In the genomic region with DNA sequence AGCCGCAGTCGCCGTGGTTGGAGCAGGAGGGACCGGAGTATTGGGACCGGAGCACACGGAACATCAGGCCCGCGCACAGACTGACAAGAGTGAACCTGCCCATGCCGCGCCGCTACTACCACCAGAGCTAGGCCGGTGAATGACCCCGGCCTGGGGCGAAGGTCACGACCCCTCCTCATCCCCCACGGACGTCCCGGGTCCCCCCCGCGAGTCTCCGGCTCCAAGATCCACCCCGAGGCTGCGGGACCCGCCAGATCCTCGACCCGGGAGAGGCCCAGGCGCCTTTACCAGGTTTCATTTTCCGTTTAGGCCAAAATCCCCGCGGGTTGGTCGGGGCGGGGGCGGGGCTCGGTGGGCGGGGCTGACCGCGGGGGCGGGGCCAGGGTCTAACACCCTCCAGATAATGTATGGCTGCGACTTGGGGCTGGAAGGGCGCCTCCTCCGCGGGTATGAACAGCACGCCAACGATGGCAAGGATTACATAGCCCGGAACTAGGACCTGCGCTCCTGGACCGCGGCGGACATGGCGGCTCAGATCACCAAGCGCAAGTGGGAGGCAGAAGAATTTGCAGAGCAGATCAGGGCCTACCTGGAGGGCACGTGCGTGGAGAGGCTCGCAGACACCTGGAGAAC, we compare ENCODE assay signal across 7 cellular contexts. TPM values are rescaled to one million over a fixed set of nuclear protein-coding genes. Genes with fewer than 3 reads are reported as not detected.
DNase-seq lines count a peak whose midpoint lies in the region; ATAC-seq and TF ChIP-seq lines count a peak whose summit lies in the region.

No MANE protein-coding gene starts in this region.

- DNase-seq in GM19240 (ENCODE audit: insufficient read length, low spot score) (peak; percentile 74), IMR-90 (peak; percentile 73), left kidney (ENCODE audit: low read depth, low spot score) (peak; percentile 89), NCI-H2081 (lab: John Stamatoyannopoulos, UW) (no peak)
- DNase-seq in central memory CD4-positive, alpha-beta T cell, result peak; percentile 80
- DNase-seq in stimulated activated CD4-positive, alpha-beta T cell treated with anti-CD3 and anti-CD28 coated beads, TNF-alpha, amount 100 ng/mL, for 1 hour (ENCODE audit: low read depth in 3 of 3, low spot score in 1 of 3), result peak; percentile 59 to 79 (median 71)

- dilution Hi-C loops in IMR-90 (cut with HindIII; ENCODE audit: low sequenced_read_pairs, unreplicated experiment), result no loop called here

- BruUV-seq in IMR-90 (replicated peaks; lab: Mats Ljungman, UMichigan), result no TSS peak

- H3K56ac ChIP-seq in IMR-90 (ENCODE audit: extremely low read depth, insufficient read depth, low read length), result peak overlapping the region; percentile 66

- peak overlapping the region; percentile 86 to 97 for H4K8ac ChIP-seq in IMR-90 (ENCODE audit: low read depth in 2 of 2, low read length in 2 of 2)

- peak overlapping the region; percentile 96 for H4K5ac ChIP-seq in IMR-90 (ENCODE audit: low read depth, low read length)

- no peak for TF ChIP-seq CTCF in IMR-90 (conservative IDR thresholded peaks at IDR 0.05; ENCODE audit: low read depth, low read length)

- no peak overlapping the region for H2BK20ac ChIP-seq in IMR-90 (ENCODE audit: low read depth, low read length)

- peak overlapping the region; percentile 58; the same call in 1 of the 2 replicates for H2AK5ac ChIP-seq in IMR-90 (ENCODE audit: low read depth, low read length)

- peak overlapping the region; percentile 49 for H2BK120ac ChIP-seq in IMR-90 (ENCODE audit: low read depth, low read length)

- H2AK9ac ChIP-seq in IMR-90 (replicated peaks; ENCODE audit: low read depth, low read length, poor library complexity), result peak overlapping the region; percentile 87

- no peaks in the 10 kb centered on the region for H3K36me3 ChIP-seq in IMR-90 (ENCODE audit: control insufficient read depth, insufficient read depth, low read length)

- peak; percentile 93 for ATAC-seq in IMR-90 (ENCODE audit: low read depth)
- peak; percentile 81 to 93 for ATAC-seq in activated CD4-positive, CD25-positive, alpha-beta regulatory T cell treated with anti-CD3 and anti-CD28 coated beads, Interleukin-2, amount 50 U/mL, for 24 hours

- peak overlapping the region; percentile 91 for H3K4me2 ChIP-seq in IMR-90 (ENCODE audit: low read depth, low read length)

- POLR2A ChIA-PET in IMR-90 (lab: Charles Lee; ENCODE audit: unreplicated experiment), result no interaction called here

- H3K23ac ChIP-seq in IMR-90 (ENCODE audit: low read depth, low read length), result peak overlapping the region; percentile 95

- CTCF ChIA-PET in IMR-90 (lab: Yijun Ruan, JAX), result no interaction called here

- peak overlapping the region; percentile 72 for H2BK5ac ChIP-seq in IMR-90 (ENCODE audit: low read depth, low read length, poor library complexity, severe bottlenecking)

- H3K27me3 ChIP-seq in IMR-90 (ENCODE audit: control insufficient read depth, insufficient read depth, low read length), result no peaks in the 10 kb centered on the region

- H4K91ac ChIP-seq in IMR-90 (ENCODE audit: insufficient read depth, low read depth, low read length), result peak overlapping the region; percentile 89

- H3K18ac ChIP-seq in IMR-90 (ENCODE audit: low read depth, low read length), result peak overlapping the region; percentile 78

- H3K4me3 ChIP-seq in IMR-90 (ENCODE audit: insufficient read depth, low read depth, low read length), result peak overlapping the region; percentile 89

- H3K4ac ChIP-seq in IMR-90 (ENCODE audit: low read depth, low read length), result peak overlapping the region; percentile 93

- H3K27ac ChIP-seq in IMR-90 (ENCODE audit: insufficient read depth, low read length), result peak overlapping the region; percentile 90

- peak overlapping the region; percentile 47; the same call in 1 of the 3 replicates for H2BK15ac ChIP-seq in IMR-90 (ENCODE audit: low read depth, low read length)

- H2AFZ ChIP-seq in IMR-90 (replicated peaks; ENCODE audit: low read length, poor library complexity), result peak overlapping the region; percentile 97

- no peak for TF ChIP-seq RAD21 in IMR-90 (IDR thresholded peaks at IDR 0.05; ENCODE audit: low read length)

- peak overlapping the region; percentile 94 for H3K14ac ChIP-seq in IMR-90 (replicated peaks; ENCODE audit: low read depth, low read length)

- intact Hi-C loops in IMR-90 (cut with micrococcal nuclease), result loop anchor here (1.0 kb wide), 1 partner anchor 49 kb away; no protein-coding TSS in a partner anchor

- WGBS in IMR-90 (ENCODE audit: extremely low coverage in 2 of 2, insufficient read length in 1 of 2), 2 experiments, result 3% methylated on average over 22 of the region's 54 CpGs; no CpG with 5 or more reads in 1 of the 2 experiments

- H3K4me1 ChIP-seq in IMR-90 (ENCODE audit: control insufficient read depth, insufficient read depth, low read length), result no peaks in the 10 kb centered on the region

- no peaks in the 10 kb centered on the region; the same call in 1 of the 2 replicates for H3K9me1 ChIP-seq in IMR-90 (ENCODE audit: insufficient read depth, low read length)

- H3K79me1 ChIP-seq in IMR-90 (ENCODE audit: low read depth in 1 of 2, low read length in 2 of 2), result peaks cover 0 to 8% of the 10 kb centered on the region in 2 experiments; a peak in 1 of 4 replicates

- H3K9me3 ChIP-seq in IMR-90 (ENCODE audit: control insufficient read depth, insufficient read depth, low read length), result no peaks in the 10 kb centered on the region

- peak overlapping the region; percentile 93 for H3K9ac ChIP-seq in IMR-90 (ENCODE audit: low read depth, low read length)

- TF ChIP-seq POLR2A in IMR-90 (IDR thresholded peaks at IDR 0.05; ENCODE audit: low read depth, low read length), result no peak

- in situ Hi-C loops in IMR-90 (cut with MboI; ENCODE audit: low sequenced_read_pairs), result no loop called here

- H4K20me1 ChIP-seq in IMR-90 (ENCODE audit: insufficient read depth, low read length), result no peaks in the 10 kb centered on the region

TF ChIP-seq in IMR-90, 13 proteins besides CTCF, POLR2A, EP300 and RAD21:
- TF ChIP-seq BHLHE40 (IDR thresholded peaks at IDR 0.05; ENCODE audit: low read depth, low read length) (peak; percentile 35; the same call in 1 of the 2 replicates), MAZ (IDR thresholded peaks at IDR 0.05; ENCODE audit: borderline replicate concordance, low read depth, low read length) (peak; percentile 12; the same call in 1 of the 2 replicates), CEBPB (IDR thresholded peaks at IDR 0.05; ENCODE audit: low read depth, low read length) (no peak)

RNA-seq across cellular contexts. Expression of a gene that starts 15.4 kb away (rescaled TPM):
- total RNA-seq in IMR-90 (2012; rRNA removed), result 76.4 and 94.5 TPM in 2 replicates
- 218 and 239 TPM in 2 replicates for polyA plus RNA-seq in IMR-90 (2012; rRNA removed)
- polyA plus RNA-seq in IMR-90 (2012; cell fraction: cytosol; rRNA removed), result 418 and 434 TPM in 2 replicates
- polyA plus RNA-seq in IMR-90 (2012; cell fraction: nucleus; rRNA removed; ENCODE audit: low replicate concordance), result 176 and 182 TPM in 2 replicates

Comparison
In these comparisons a context has a peak if more than half of its experiments do, and no peak if none do; other contexts are left out.
1. DNase-seq: peak in GM19240 (single experiment), IMR-90 (single experiment), central memory CD4-positive, alpha-beta T cell (single experiment), left kidney (single experiment) and stimulated activated CD4-positive, alpha-beta T cell treated with anti-CD3 and anti-CD28 coated beads, TNF-alpha, amount 100 ng/mL, for 1 hour (3 of 3); none in NCI-H2081 (0 of 2).